9 cellular contexts compared by ENCODE assay signal in the genomic region with DNA sequence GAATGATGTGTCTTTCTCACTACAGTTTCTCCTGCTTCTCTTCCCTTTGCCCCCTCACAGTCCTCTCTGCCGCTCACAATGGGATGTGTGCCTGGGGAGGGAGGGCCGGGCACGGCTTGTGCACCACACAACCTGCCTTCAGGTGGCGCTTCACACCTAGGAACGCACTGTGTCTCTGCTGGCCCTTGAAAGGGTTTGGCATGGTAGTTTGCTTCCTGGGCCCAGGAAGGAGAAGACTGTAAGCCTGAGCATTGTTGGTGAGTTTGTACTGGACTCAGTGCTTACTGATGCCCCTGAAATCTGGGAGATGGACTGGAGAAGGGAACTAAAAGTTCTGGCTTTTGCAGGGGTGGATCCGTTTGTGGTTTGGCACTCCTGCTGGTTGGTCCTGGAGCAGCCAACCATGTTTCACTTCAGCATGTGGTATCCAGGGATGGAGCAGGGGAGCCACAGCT. TPM values are rescaled to one million over a fixed set of nuclear protein-coding genes. Genes with fewer than 3 reads are reported as not detected.
A peak's percentile ranks its signal among the peaks of the same experiment; 100 is the strongest.
DNase-seq lines count a peak whose midpoint lies in the region; ATAC-seq and TF ChIP-seq lines count a peak whose summit lies in the region.
"Had no signal": no experiment of that assay in that cellular context is flagged by ENCODE, and none has a peak within 500 bp of the region (broad histone marks: within the 10 kb centered on the region; RNA-seq: fewer than 3 reads in every experiment).

No MANE protein-coding gene starts in this region.

- DNase-seq in SHP77 (lab: John Stamatoyannopoulos, UW) (peak; percentile 32 to 34), SHP77 treated with DMSO at 0.1 percent for 48 hours (lab: John Stamatoyannopoulos, UW) (no peak), NCI-H2196 treated with DMSO at 0.1 percent for 48 hours (lab: John Stamatoyannopoulos, UW; ENCODE audit: unreplicated experiment) (peak; percentile 1), NCI-H1092 (lab: John Stamatoyannopoulos, UW) (no peak), omental fat pad (ENCODE audit: low spot score) (no peak)
- peak; percentile 19 for DNase-seq in stimulated activated naive CD8-positive, alpha-beta T cell treated with anti-CD3 and anti-CD28 coated beads, Interleukin-15, Interleukin-2, amounts not matched to agents 100 U/mL and 50 U/mL, for 24 hours

- ATAC-seq in esophagus mucosa (peak; percentile 62), GM21367 (IDR thresholded peaks at IDR 0.05; ENCODE audit: unreplicated experiment) (no peak), omental fat pad (ENCODE audit: low FRiP score) (no peak)
- peak; percentile 55 for ATAC-seq in stimulated activated naive CD8-positive, alpha-beta T cell treated with anti-CD3 and anti-CD28 coated beads, Interleukin-15, Interleukin-2, amounts not matched to agents 100 U/mL and 50 U/mL, for 24 hours

- TF ChIP-seq CTCF in omental fat pad (IDR thresholded peaks at IDR 0.05) = no peak

RNA-seq across cellular contexts. Expression of gene ALPK3, which starts 9.2 kb away (rescaled TPM):
- total RNA-seq in esophagus mucosa (5.5 TPM), omental fat pad (1 to 10 TPM; 3.1 to 7.7 (median 3.8) TPM)

RNA-seq across cellular contexts. Expression of gene SLC28A1, which starts 58.1 kb away (rescaled TPM):
- total RNA-seq in esophagus mucosa (not detected), omental fat pad (not detected)
- total RNA-seq: subcutaneous adipose tissue had no signal

Comparison
In these comparisons a context has a peak if more than half of its experiments do, and no peak if none do; other contexts are left out.
1. DNase-seq: peak in SHP77 (2 of 2), NCI-H2196 treated with DMSO at 0.1 percent for 48 hours (single experiment) and stimulated activated naive CD8-positive, alpha-beta T cell treated with anti-CD3 and anti-CD28 coated beads, Interleukin-15, Interleukin-2, amounts not matched to agents 100 U/mL and 50 U/mL, for 24 hours (single experiment); none in SHP77 treated with DMSO at 0.1 percent for 48 hours (single experiment), NCI-H1092 (single experiment) and omental fat pad (single experiment).
2. ATAC-seq: peak in esophagus mucosa (single experiment) and stimulated activated naive CD8-positive, alpha-beta T cell treated with anti-CD3 and anti-CD28 coated beads, Interleukin-15, Interleukin-2, amounts not matched to agents 100 U/mL and 50 U/mL, for 24 hours (single experiment); none in GM21367 (single experiment) and omental fat pad (single experiment).